26 cellular contexts compared by ENCODE assay signal in the genomic region with DNA sequence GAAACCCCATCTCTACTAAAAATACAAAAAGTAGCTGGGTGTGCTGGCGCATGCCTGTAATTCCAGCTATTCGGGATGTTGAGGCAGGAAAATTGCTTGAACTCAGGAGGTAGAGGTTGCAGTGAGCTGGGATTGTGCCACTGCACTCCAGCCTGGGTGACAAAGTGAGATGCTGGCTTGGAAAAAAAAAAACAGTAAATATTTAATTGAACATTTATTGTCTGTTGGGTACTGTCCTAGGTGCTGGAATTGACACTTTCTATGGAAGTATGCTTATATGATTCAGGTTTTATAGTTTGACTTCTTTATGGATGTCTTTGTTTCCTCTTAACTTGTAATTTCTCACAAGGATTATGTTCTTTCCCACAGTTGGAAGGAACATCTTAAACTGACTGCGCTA.
"Had no signal": no experiment of that assay in that cellular context is flagged by ENCODE, and none has a peak within 500 bp of the region (broad histone marks: within the 10 kb centered on the region; RNA-seq: fewer than 3 reads in every experiment).

No MANE protein-coding gene starts in this region.

- H3K27ac Mint-ChIP-seq: natural killer cell; stimulated activated effector memory CD8-positive, alpha-beta T cell treated with anti-CD3 and anti-CD28 coated beads, Interleukin-12 subunit alpha, Interleukin-12 subunit beta, amount 100 ng/mL, for 72 hours had no signal

- H3K79me2 ChIP-seq: hepatocyte had no signal

- H3K36me3 Mint-ChIP-seq: natural killer cell; stimulated activated effector memory CD8-positive, alpha-beta T cell treated with anti-CD3 and anti-CD28 coated beads, Interleukin-12 subunit alpha, Interleukin-12 subunit beta, amount 100 ng/mL, for 72 hours had no signal

- H3K4me3 Mint-ChIP-seq: natural killer cell; stimulated activated effector memory CD8-positive, alpha-beta T cell treated with anti-CD3 and anti-CD28 coated beads, Interleukin-12 subunit alpha, Interleukin-12 subunit beta, amount 100 ng/mL, for 72 hours had no signal

- H3K4me2 ChIP-seq: hepatocyte had no signal

- DNase-seq: dermis blood vessel endothelial cell; effector memory CD4-positive, alpha-beta T cell; erythroblast; esophagus squamous epithelium; foreskin keratinocyte; heart left ventricle; kidney; left lung; natural killer cell; occipital lobe; ovary; posterior cingulate gyrus; psoas muscle; right cardiac atrium; sigmoid colon; stimulated activated CD4-positive, alpha-beta T cell treated with anti-CD3 and anti-CD28 coated beads, Interleukin-2, amount 100 ng/mL, for 24 hours; stimulated activated CD4-positive, alpha-beta T cell treated with anti-CD3 and anti-CD28 coated beads, Interleukin-4, amount 100 ng/mL, for 24 hours; stimulated activated naive CD4-positive, alpha-beta T cell treated with Interleukin-2 at 50 U/mL for 16 hours; stomach; thyroid gland; trophoblast cell had no signal

- H3K27ac ChIP-seq: coronary artery, esophagus squamous epithelium, foreskin keratinocyte, gastroesophageal sphincter, heart left ventricle, hepatocyte, left lung, ovary, psoas muscle, sigmoid colon, stomach, thyroid gland, vagina had no signal

- H3K9me3 Mint-ChIP-seq: natural killer cell had no signal

- H3K4me1 Mint-ChIP-seq: natural killer cell; stimulated activated effector memory CD8-positive, alpha-beta T cell treated with anti-CD3 and anti-CD28 coated beads, Interleukin-12 subunit alpha, Interleukin-12 subunit beta, amount 100 ng/mL, for 72 hours had no signal

- H3K9me3 ChIP-seq: esophagus squamous epithelium, gastroesophageal sphincter, heart left ventricle, left lung, ovary, psoas muscle, sigmoid colon, stomach, thyroid gland, vagina had no signal

- ATAC-seq: foreskin keratinocyte; gastroesophageal sphincter; heart left ventricle; left lung; natural killer cell; psoas muscle; right cardiac atrium; stimulated activated effector memory CD8-positive, alpha-beta T cell treated with anti-CD3 and anti-CD28 coated beads, Interleukin-12 subunit alpha, Interleukin-12 subunit beta, amount 100 ng/mL, for 72 hours had no signal

- H3K36me3 ChIP-seq: esophagus squamous epithelium, gastroesophageal sphincter, heart left ventricle, left lung, ovary, sigmoid colon, stomach, thyroid gland, vagina had no signal

- H3K4me1 ChIP-seq: esophagus squamous epithelium, foreskin keratinocyte, heart left ventricle, left lung, sigmoid colon, stomach, thyroid gland, vagina had no signal

- H3K27me3 ChIP-seq: esophagus squamous epithelium, gastroesophageal sphincter, hepatocyte, left lung, ovary, sigmoid colon, stomach, thyroid gland, vagina had no signal

- H3K4me3 ChIP-seq: coronary artery, esophagus squamous epithelium, gastroesophageal sphincter, heart left ventricle, hepatocyte, left lung, ovary, psoas muscle, sigmoid colon, stomach, thyroid gland, vagina had no signal

- H2AFZ ChIP-seq: hepatocyte had no signal
